ENCODE assay signal across 8 cellular contexts in the genomic region with DNA sequence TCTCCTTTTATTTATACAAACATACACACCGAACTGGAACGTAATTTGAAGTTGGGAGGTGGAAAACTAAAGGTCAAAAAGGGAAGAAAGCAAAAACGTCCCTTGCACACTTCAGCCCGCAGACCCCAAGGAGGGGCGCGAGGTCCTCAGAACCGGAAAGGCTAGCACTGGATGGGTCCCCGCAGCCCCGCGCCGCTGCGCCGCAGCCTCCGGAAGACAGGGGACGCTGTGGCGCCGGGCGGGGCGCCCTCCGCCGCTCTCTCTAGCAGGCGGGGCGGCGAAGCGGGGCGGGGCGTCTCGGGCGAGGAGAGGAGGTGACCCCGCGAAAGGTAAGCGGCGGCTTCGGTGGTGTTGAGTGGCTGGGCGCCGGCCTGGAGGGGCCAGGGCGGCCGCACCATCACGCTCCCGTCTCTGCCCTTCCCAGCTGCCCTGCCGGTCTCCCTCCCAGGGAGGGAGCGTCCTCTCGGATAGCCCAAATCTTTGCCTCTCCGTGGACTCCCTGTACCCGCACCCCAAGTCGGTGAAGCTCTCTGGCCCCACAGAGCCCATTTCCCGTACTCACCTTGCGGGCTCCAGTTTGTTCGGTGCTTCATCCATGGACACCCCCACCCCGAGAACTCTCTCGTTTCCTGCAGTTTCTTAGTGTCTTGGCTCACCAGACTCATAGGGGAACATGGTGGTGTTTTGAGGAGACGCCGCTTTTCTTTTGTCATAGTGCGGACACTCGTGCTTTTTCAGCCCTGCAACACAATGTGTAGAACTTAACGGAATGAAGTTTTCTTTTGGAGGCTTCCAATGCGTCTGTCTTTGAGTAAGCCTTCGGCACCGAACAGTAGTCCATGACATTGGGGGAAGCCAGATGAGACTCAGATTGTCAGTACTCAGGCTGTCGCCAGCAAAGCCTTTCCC. TPM values are rescaled to one million over a fixed set of nuclear protein-coding genes. Genes with fewer than 3 reads are reported as not detected.
DNase-seq lines count a peak whose midpoint lies in the region; ATAC-seq and TF ChIP-seq lines count a peak whose summit lies in the region.

A gene with protein sequence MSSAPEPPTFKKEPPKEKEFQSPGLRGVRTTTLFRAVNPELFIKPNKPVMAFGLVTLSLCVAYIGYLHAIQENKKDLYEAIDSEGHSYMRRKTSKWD (plus strand): TSS at position 285 of the 909 bp plus-strand sequence. CDS start 14,444 bp downstream, outside the sequence.

- H3K4me2 ChIP-seq in fibroblast of lung (ENCODE audit: extremely low read depth, insufficient read depth, low read length) = peak within 1 kb of the TSS; percentile 73

- no peaks in the 10 kb centered on the region for H3K27me3 ChIP-seq in fibroblast of lung (ENCODE audit: control insufficient read depth, insufficient read depth, low read length)

- H3K9me3 ChIP-seq in fibroblast of lung (ENCODE audit: control insufficient read depth, insufficient read depth, low read depth, low read length) = no peaks in the 10 kb centered on the region

- intact Hi-C loops in natural killer cell (cut with micrococcal nuclease) = loop anchor here (1.0 to 10.0 kb wide), 3 partner anchors 150 to 382 kb away; a partner anchor contains a TSS

- no peaks in the 10 kb centered on the region for H3K36me3 ChIP-seq in fibroblast of lung (ENCODE audit: control insufficient read depth, insufficient read depth, low read length)

- H3K27me3 Mint-ChIP-seq in activated T-cell treated with anti-CD3 and anti-CD28 coated beads, Interleukin-2, amount 50 U/mL, for 72 hours (ENCODE audit: low read depth) = peaks cover 11% of the 10 kb centered on the region
- peaks cover 8 to 9% of the 10 kb centered on the region in 2 donors for H3K27me3 Mint-ChIP-seq in natural killer cell (ENCODE audit: low read depth in 2 of 2)
- no peaks in the 10 kb centered on the region for H3K27me3 Mint-ChIP-seq in stimulated activated naive B cell treated with anti-CD40 and anti-IgM and Interleukin-4, amounts not matched to agents 10 μg/mL and 1 μg/mL and 100 μg/mL, for 72 hours

- peak; percentile 100 for ATAC-seq in GM21528 (IDR thresholded peaks at IDR 0.05; ENCODE audit: low FRiP score, unreplicated experiment)
- peak; percentile 98 to 99 for ATAC-seq in activated T-cell treated with anti-CD3 and anti-CD28 coated beads, Interleukin-2, amount 50 U/mL, for 72 hours (replicated peaks in 1 of 2)
- peak; percentile 99 to 100 (median 100) for ATAC-seq in natural killer cell
- peak; percentile 98 to 99 for ATAC-seq in stimulated activated naive B cell treated with anti-CD40 and anti-IgM and Interleukin-4, amounts not matched to agents 10 μg/mL and 1 μg/mL and 100 μg/mL, for 72 hours (replicated peaks)

- H3K79me2 ChIP-seq in fibroblast of lung (ENCODE audit: control insufficient read depth, insufficient read depth, low read length) = no peaks in the 10 kb centered on the region

- TF ChIP-seq CTCF in fibroblast of lung (conservative IDR thresholded peaks at IDR 0.05 in 1 of 2, IDR thresholded peaks at IDR 0.05 in 1 of 2; ENCODE audit: low read depth in 1 of 2, low read length in 2 of 2) (peak; percentile 77 to 95), natural killer cell (IDR thresholded peaks at IDR 0.05) (peak; percentile 100)

- H3K9ac ChIP-seq in fibroblast of lung (ENCODE audit: insufficient read depth, low read length) = peak within 1 kb of the TSS; percentile 51

- peak within 1 kb of the TSS; percentile 63 to 99 (median 92) for H3K4me3 ChIP-seq in fibroblast of lung (replicated peaks in 1 of 4; ENCODE audit: control extremely low read depth in 1 of 4, insufficient read depth in 1 of 4, low read depth in 3 of 4, low read length in 4 of 4)

- no peaks in the 10 kb centered on the region for H4K20me1 ChIP-seq in fibroblast of lung (ENCODE audit: control insufficient read depth, extremely low read depth, insufficient read depth, low read length)

- peak within 1 kb of the TSS; percentile 21 for H3K27ac ChIP-seq in fibroblast of lung (ENCODE audit: insufficient read depth, low read length)

- peaks cover 6 to 7% of the 10 kb centered on the region in 2 donors for H3K36me3 Mint-ChIP-seq in activated T-cell treated with anti-CD3 and anti-CD28 coated beads, Interleukin-2, amount 50 U/mL, for 72 hours (ENCODE audit: insufficient read depth in 2 of 2)
- no peaks in the 10 kb centered on the region for H3K36me3 Mint-ChIP-seq in natural killer cell
- peaks cover 6 to 7% of the 10 kb centered on the region in 2 donors for H3K36me3 Mint-ChIP-seq in stimulated activated naive B cell treated with anti-CD40 and anti-IgM and Interleukin-4, amounts not matched to agents 10 μg/mL and 1 μg/mL and 100 μg/mL, for 72 hours

- DNase-seq in DMS79 (lab: John Stamatoyannopoulos, UW) (peak; percentile 58), HuH-7.5 (ENCODE audit: low spot score) (peak; percentile 73), fibroblast of lung (ENCODE audit: low read depth in 2 of 2) (peak; percentile 69 to 75), natural killer cell (peak; percentile 83)
- DNase-seq in activated T-cell treated with anti-CD3 and anti-CD28 coated beads, Interleukin-2, amount 50 U/mL, for 72 hours = peak; percentile 92 to 95
- peak; percentile 81 for DNase-seq in stimulated activated naive B cell treated with anti-CD40 and anti-IgM and Interleukin-4, amounts not matched to agents 10 μg/mL and 1 μg/mL and 100 μg/mL, for 72 hours

- H3K4me1 ChIP-seq in fibroblast of lung (ENCODE audit: control insufficient read depth, extremely low read depth, insufficient read depth, low read length) = no peaks in the 10 kb centered on the region

- peaks cover 3% of the 10 kb centered on the region in 2 donors for H3K9me3 Mint-ChIP-seq in activated T-cell treated with anti-CD3 and anti-CD28 coated beads, Interleukin-2, amount 50 U/mL, for 72 hours
- peaks cover 2 to 4% of the 10 kb centered on the region in 2 donors for H3K9me3 Mint-ChIP-seq in natural killer cell
- H3K9me3 Mint-ChIP-seq in stimulated activated naive B cell treated with anti-CD40 and anti-IgM and Interleukin-4, amounts not matched to agents 10 μg/mL and 1 μg/mL and 100 μg/mL, for 72 hours = peaks cover 4 to 6% of the 10 kb centered on the region in 2 donors

- peaks cover 10% of the 10 kb centered on the region for H3K4me1 Mint-ChIP-seq in activated T-cell treated with anti-CD3 and anti-CD28 coated beads, Interleukin-2, amount 50 U/mL, for 72 hours (ENCODE audit: low read depth)
- peaks cover 13 to 23% of the 10 kb centered on the region in 2 donors for H3K4me1 Mint-ChIP-seq in natural killer cell
- H3K4me1 Mint-ChIP-seq in stimulated activated naive B cell treated with anti-CD40 and anti-IgM and Interleukin-4, amounts not matched to agents 10 μg/mL and 1 μg/mL and 100 μg/mL, for 72 hours = peaks cover 8 to 10% of the 10 kb centered on the region in 2 donors

- H3K27ac Mint-ChIP-seq in activated T-cell treated with anti-CD3 and anti-CD28 coated beads, Interleukin-2, amount 50 U/mL, for 72 hours = peak within 1 kb of the TSS; percentile 90
- H3K27ac Mint-ChIP-seq in natural killer cell = peak within 1 kb of the TSS; percentile 85 to 92
- peak within 1 kb of the TSS; percentile 97 for H3K27ac Mint-ChIP-seq in stimulated activated naive B cell treated with anti-CD40 and anti-IgM and Interleukin-4, amounts not matched to agents 10 μg/mL and 1 μg/mL and 100 μg/mL, for 72 hours

- H2AFZ ChIP-seq in fibroblast of lung (ENCODE audit: low read length) = peak within 1 kb of the TSS; percentile 77

- H3K4me3 Mint-ChIP-seq in activated T-cell treated with anti-CD3 and anti-CD28 coated beads, Interleukin-2, amount 50 U/mL, for 72 hours = peak within 1 kb of the TSS; percentile 94 to 96
- H3K4me3 Mint-ChIP-seq in natural killer cell = peak within 1 kb of the TSS; percentile 99
- H3K4me3 Mint-ChIP-seq in stimulated activated naive B cell treated with anti-CD40 and anti-IgM and Interleukin-4, amounts not matched to agents 10 μg/mL and 1 μg/mL and 100 μg/mL, for 72 hours = peak within 1 kb of the TSS; percentile 97 to 99

TF ChIP-seq in PFSK-1, 5 proteins besides CTCF, POLR2A, EP300 and RAD21 (continues in another document):
- TF ChIP-seq POLR2AphosphoS5 (IDR thresholded peaks at IDR 0.05; ENCODE audit: low read depth, low read length) (peak; percentile 93), FOXP2 (optimal IDR thresholded peaks at IDR 0.05; ENCODE audit: borderline replicate concordance, extremely low read depth, extremely low read length, insufficient read depth) (no peak), SIN3A (IDR thresholded peaks at IDR 0.05; ENCODE audit: borderline replicate concordance, insufficient read depth, low read length) (peak; percentile 82; the same call in 1 of the 2 replicates)
- TF ChIP-seq, protein P1, sequence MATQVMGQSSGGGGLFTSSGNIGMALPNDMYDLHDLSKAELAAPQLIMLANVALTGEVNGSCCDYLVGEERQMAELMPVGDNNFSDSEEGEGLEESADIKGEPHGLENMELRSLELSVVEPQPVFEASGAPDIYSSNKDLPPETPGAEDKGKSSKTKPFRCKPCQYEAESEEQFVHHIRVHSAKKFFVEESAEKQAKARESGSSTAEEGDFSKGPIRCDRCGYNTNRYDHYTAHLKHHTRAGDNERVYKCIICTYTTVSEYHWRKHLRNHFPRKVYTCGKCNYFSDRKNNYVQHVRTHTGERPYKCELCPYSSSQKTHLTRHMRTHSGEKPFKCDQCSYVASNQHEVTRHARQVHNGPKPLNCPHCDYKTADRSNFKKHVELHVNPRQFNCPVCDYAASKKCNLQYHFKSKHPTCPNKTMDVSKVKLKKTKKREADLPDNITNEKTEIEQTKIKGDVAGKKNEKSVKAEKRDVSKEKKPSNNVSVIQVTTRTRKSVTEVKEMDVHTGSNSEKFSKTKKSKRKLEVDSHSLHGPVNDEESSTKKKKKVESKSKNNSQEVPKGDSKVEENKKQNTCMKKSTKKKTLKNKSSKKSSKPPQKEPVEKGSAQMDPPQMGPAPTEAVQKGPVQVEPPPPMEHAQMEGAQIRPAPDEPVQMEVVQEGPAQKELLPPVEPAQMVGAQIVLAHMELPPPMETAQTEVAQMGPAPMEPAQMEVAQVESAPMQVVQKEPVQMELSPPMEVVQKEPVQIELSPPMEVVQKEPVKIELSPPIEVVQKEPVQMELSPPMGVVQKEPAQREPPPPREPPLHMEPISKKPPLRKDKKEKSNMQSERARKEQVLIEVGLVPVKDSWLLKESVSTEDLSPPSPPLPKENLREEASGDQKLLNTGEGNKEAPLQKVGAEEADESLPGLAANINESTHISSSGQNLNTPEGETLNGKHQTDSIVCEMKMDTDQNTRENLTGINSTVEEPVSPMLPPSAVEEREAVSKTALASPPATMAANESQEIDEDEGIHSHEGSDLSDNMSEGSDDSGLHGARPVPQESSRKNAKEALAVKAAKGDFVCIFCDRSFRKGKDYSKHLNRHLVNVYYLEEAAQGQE (IDR thresholded peaks at IDR 0.05; ENCODE audit: insufficient read depth in 1 of 2, low read depth in 2 of 2, low read length in 2 of 2) = peak in 1 of 2 experiments; percentile 63; a peak in 1 of 4 replicates

RNA-seq across cellular contexts. Expression of the gene that starts here (rescaled TPM):
- 4.4 TPM for polyA plus RNA-seq in PFSK-1 (2012; ENCODE audit: insufficient read length, low read depth)
- 10 to 100 TPM in 1 of 2 donors, 1 to 10 TPM in 1; 8.4 to 14.5 TPM for total RNA-seq in activated T-cell treated with anti-CD3 and anti-CD28 coated beads, Interleukin-2, amount 50 U/mL, for 72 hours
- 6.4 and 7.8 TPM in 2 replicates for total RNA-seq in fibroblast of lung
- polyA plus RNA-seq in fibroblast of lung = 3.5 and 5.4 TPM in 2 replicates
- polyA plus RNA-seq in fibroblast of lung (2012) = 3.3 and 6.2 TPM in 2 replicates
- polyA minus RNA-seq in fibroblast of lung (ENCODE audit: low replicate concordance) = not detected in 2 replicates
- 10 to 100 TPM in 1 of 3 donors, 1 to 10 TPM in 2; 8.0 to 11.1 (median 9.5) TPM for total RNA-seq in natural killer cell

Comparison
In these comparisons a context has a peak if more than half of its experiments do, and no peak if none do; other contexts are left out.
1. Peak in every context shown above with its lines: DNase-seq, ATAC-seq, H3K4me3 ChIP-seq and H3K27ac ChIP-seq.